Comparison of ENCODE assay signal across 8 cellular contexts in genomic region chr11:450809-451451, GRCh38. TPM values are rescaled to one million over a fixed set of nuclear protein-coding genes. Genes with fewer than 3 reads are reported as not detected.
DNase-seq lines count a peak whose midpoint lies in the region; ATAC-seq lines count a peak whose summit lies in the region.

No MANE protein-coding gene starts in this region.

- no peaks in the 10 kb centered on the region for H3K9me3 Mint-ChIP-seq in CD8-positive, alpha-beta memory T cell

- H3K27me3 ChIP-seq in CD8-positive, alpha-beta memory T cell (ENCODE audit: insufficient read depth, low read length, poor library complexity, severe bottlenecking) = no peaks in the 10 kb centered on the region

- peaks cover 0 to 29% (median 0%) of the 10 kb centered on the region in 3 donors for H3K36me3 Mint-ChIP-seq in CD8-positive, alpha-beta memory T cell

- CTCF ChIA-PET in CD8-positive, alpha-beta memory T cell (lab: Charles Lee) = interaction anchor here (0.6 to 10.4 kb wide), 24 partner anchors 11 to 244 kb away, joined by 3 to 158 read pairs (median 4); partner anchors contain the start of genes BET1L, PSMD13, RIC8A and RNH1

- ATAC-seq in left lobe of liver = peak; percentile 64
- no peak for ATAC-seq in GM21526 (IDR thresholded peaks at IDR 0.05; ENCODE audit: low FRiP score, unreplicated experiment)

- no peaks in the 10 kb centered on the region for H3K9me3 ChIP-seq in CD8-positive, alpha-beta memory T cell (ENCODE audit: low read length)

- peaks cover 14% of the 10 kb centered on the region for H3K36me3 ChIP-seq in CD8-positive, alpha-beta memory T cell (ENCODE audit: insufficient read depth, low read length)

- H3K4me3 ChIP-seq in CD8-positive, alpha-beta memory T cell (ENCODE audit: low read length) = peak overlapping the region; percentile 71

- peak overlapping the region; percentile 91 to 100 (median 99) for H3K27ac Mint-ChIP-seq in CD8-positive, alpha-beta memory T cell

- peaks cover 23% of the 10 kb centered on the region for H3K4me1 ChIP-seq in CD8-positive, alpha-beta memory T cell (ENCODE audit: insufficient read depth, low read length)

- H3K4me1 Mint-ChIP-seq in CD8-positive, alpha-beta memory T cell = peaks cover 19 to 38% (median 25%) of the 10 kb centered on the region in 3 donors

- H3K27ac ChIP-seq in CD8-positive, alpha-beta memory T cell (ENCODE audit: low read depth, low read length) = peak overlapping the region; percentile 75
- peak overlapping the region; percentile 65 for H3K27ac ChIP-seq in cingulate gyrus (ENCODE audit: low read depth, low read length)

- peak; percentile 68 to 91 (median 85) for DNase-seq in CD8-positive, alpha-beta memory T cell
- DNase-seq in H4 (ENCODE audit: low spot score) (peak; percentile 65), NCI-H2107 (lab: John Stamatoyannopoulos, UW) (peak; percentile 72), left lobe of liver (ENCODE audit: low spot score) (peak; percentile 76)
- peak; percentile 80 for DNase-seq in activated CD4-positive, alpha-beta T cell treated with anti-CD3 and anti-CD28 coated beads for 48 hours
- DNase-seq in stimulated activated CD4-positive, alpha-beta T cell treated with anti-CD3 and anti-CD28 coated beads, Interleukin-2, amount 100 ng/mL, for 48 hours = peak; percentile 50 to 54

- no peaks in the 10 kb centered on the region for H3K27me3 Mint-ChIP-seq in CD8-positive, alpha-beta memory T cell

- peak overlapping the region; percentile 90 to 100 (median 98) for H3K4me3 Mint-ChIP-seq in CD8-positive, alpha-beta memory T cell

- POLR2A ChIA-PET in CD8-positive, alpha-beta memory T cell (lab: Charles Lee) = interaction anchor here (0.6 to 7.5 kb wide), 7 partner anchors 36 to 244 kb away, joined by 3 to 71 read pairs (median 15); partner anchors contain the start of genes BET1L, RIC8A, RNH1 and SIGIRR

RNA-seq across cellular contexts. Expression of gene PTDSS2, which starts 0.9 kb away (rescaled TPM):
- total RNA-seq in CD8-positive, alpha-beta memory T cell = 10 to 100 TPM; 26.2 to 28.4 TPM
- polyA plus RNA-seq in CD8-positive, alpha-beta memory T cell = 11.5 TPM
- 15.0 and 26.7 TPM in 2 replicates for total RNA-seq in H4 (2014; rRNA removed; shearing (Covaris generic))
- 10.2 TPM for total RNA-seq in left lobe of liver

RNA-seq across cellular contexts. Expression of gene ANO9, which starts 9.1 kb away (rescaled TPM):
- total RNA-seq in CD8-positive, alpha-beta memory T cell = 10 to 100 TPM; 25.3 to 26.4 TPM
- 12.2 TPM for polyA plus RNA-seq in CD8-positive, alpha-beta memory T cell
- not detected in 2 replicates for total RNA-seq in H4 (2014; rRNA removed; shearing (Covaris generic))
- 0.83 TPM for total RNA-seq in left lobe of liver

RNA-seq across cellular contexts. Expression of gene SIGIRR, which starts 36.1 kb away (rescaled TPM):
- total RNA-seq in CD8-positive, alpha-beta memory T cell = 10 to 100 TPM; 54.2 to 59.4 TPM
- 267 TPM for polyA plus RNA-seq in CD8-positive, alpha-beta memory T cell
- total RNA-seq in H4 (2014; rRNA removed; shearing (Covaris generic)) = 1.9 TPM in 1 of 2 replicates, not detected in the other
- total RNA-seq in left lobe of liver = 96.2 TPM

RNA-seq across cellular contexts. Expression of gene RNH1, which starts 56.1 kb away (rescaled TPM):
- total RNA-seq in CD8-positive, alpha-beta memory T cell = 100 to 1,000 TPM; 118 to 125 TPM
- 183 TPM for polyA plus RNA-seq in CD8-positive, alpha-beta memory T cell
- 150 and 205 TPM in 2 replicates for total RNA-seq in H4 (2014; rRNA removed; shearing (Covaris generic))
- 85.4 TPM for total RNA-seq in left lobe of liver

RNA-seq across cellular contexts. Expression of gene PKP3, which starts 56.9 kb away (rescaled TPM):
- total RNA-seq in CD8-positive, alpha-beta memory T cell = not detected
- polyA plus RNA-seq in CD8-positive, alpha-beta memory T cell = 1.1 TPM
- 2.4 and 3.0 TPM in 2 replicates for total RNA-seq in H4 (2014; rRNA removed; shearing (Covaris generic))
- total RNA-seq in left lobe of liver = 1.2 TPM

Comparison
In these comparisons a context has a peak if more than half of its experiments do, and no peak if none do; other contexts are left out.
1. RNA of gene ANO9, which starts 9.1 kb away (total RNA-seq): 25.3 to 26.4 TPM in CD8-positive, alpha-beta memory T cell; 0.83 TPM in left lobe of liver (single experiment) and not detected in H4; every median in the first group is over 10 times any median in the second.
2. RNA of gene SIGIRR, which starts 36.1 kb away (total RNA-seq): 96.2 TPM in left lobe of liver (single experiment) and 54.2 to 59.4 TPM in CD8-positive, alpha-beta memory T cell; 1.9 TPM in H4; every median in the first group is over 10 times any median in the second.
3. Peak in every context shown above with its lines, with median percentiles within 50 percentile points of each other: DNase-seq.